In the genomic region with DNA sequence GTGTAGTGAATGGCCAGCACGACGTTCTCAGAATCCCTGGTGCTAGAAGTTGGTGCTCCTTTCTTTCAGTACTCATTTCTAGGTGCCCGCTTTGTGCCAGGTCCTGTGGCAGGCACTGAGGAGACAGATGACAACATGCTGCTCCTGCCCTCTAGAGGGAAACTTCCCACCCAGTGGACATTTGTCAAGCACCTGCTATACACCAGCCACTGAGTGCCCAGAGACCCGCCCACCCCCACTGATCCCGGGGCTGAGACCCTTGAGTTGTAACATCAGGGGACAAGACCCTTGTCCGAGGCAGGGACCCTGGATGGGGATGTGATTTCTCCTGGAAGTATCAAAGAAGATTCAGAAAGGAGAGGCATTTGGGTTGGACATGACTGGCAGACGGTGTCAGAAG, we compare ENCODE assay signal across 19 cellular contexts. TPM values are rescaled to one million over a fixed set of nuclear protein-coding genes. Genes with fewer than 3 reads are reported as not detected.
DNase-seq lines count a peak whose midpoint lies in the region; ATAC-seq and TF ChIP-seq lines count a peak whose summit lies in the region.
"Had no signal": no experiment of that assay in that cellular context is flagged by ENCODE, and none has a peak within 500 bp of the region (broad histone marks: within the 10 kb centered on the region; RNA-seq: fewer than 3 reads in every experiment).

No MANE protein-coding gene starts in this region.

- no peaks in the 10 kb centered on the region for H3K79me2 ChIP-seq in SK-N-SH (ENCODE audit: insufficient read depth)

- WGBS in SK-N-SH (ENCODE audit: low lambda C conversion rate) = 85% methylated on average over 7 of the region's 7 CpGs

- H3F3A ChIP-seq in SK-N-SH (replicated peaks; ENCODE audit: insufficient read depth) = peaks cover 9% of the 10 kb centered on the region

- no peaks in the 10 kb centered on the region for H3K9me3 Mint-ChIP-seq in CD8-positive, alpha-beta T cell
- H3K9me3 Mint-ChIP-seq: memory B cell had no signal

- H3K9me2 ChIP-seq in SK-N-SH = no peaks in the 10 kb centered on the region

- no peaks in the 10 kb centered on the region for H3K27me3 Mint-ChIP-seq in CD8-positive, alpha-beta T cell (ENCODE audit: low read depth)
- H3K27me3 Mint-ChIP-seq in T-helper 17 cell = no peaks in the 10 kb centered on the region
- H3K27me3 Mint-ChIP-seq: memory B cell had no signal

- H3K36me3 ChIP-seq in SK-N-SH (replicated peaks in 1 of 2; ENCODE audit: control insufficient read depth in 1 of 2, insufficient read depth in 2 of 2, low read length in 1 of 2) (peaks cover 19 to 71% of the 10 kb centered on the region in 2 experiments), colonic mucosa (no peaks in the 10 kb centered on the region)
- peaks cover 39% of the 10 kb centered on the region for H3K36me3 ChIP-seq in CD8-positive, alpha-beta T cell (ENCODE audit: insufficient read depth, low read length)

- ATAC-seq in SK-N-SH treated with all-trans-retinoic acid at 6 μM for 48 hours = no peak
- no peak for ATAC-seq in CD8-positive, alpha-beta T cell
- no peak for ATAC-seq in T-helper 17 cell
- peak; percentile 49 for ATAC-seq in left lobe of liver
- ATAC-seq: sciatic nerve had no signal

- peaks cover 72% of the 10 kb centered on the region for H3K36me3 Mint-ChIP-seq in CD8-positive, alpha-beta T cell
- peaks cover 4% of the 10 kb centered on the region for H3K36me3 Mint-ChIP-seq in T-helper 17 cell (ENCODE audit: low read depth)

- intact Hi-C loops in CD8-positive, alpha-beta T cell (cut with DNase I, micrococcal nuclease) = no loop called here
- intact Hi-C loops in colonic mucosa (cut with DNase I) = no loop called here

- peaks cover 10 to 22% of the 10 kb centered on the region in 2 experiments; a peak in 3 of 4 replicates for H3K4me1 ChIP-seq in SK-N-SH (ENCODE audit: control insufficient read depth in 1 of 2, insufficient read depth in 2 of 2, low read depth in 1 of 2, low read length in 1 of 2)
- H3K4me1 ChIP-seq in CD8-positive, alpha-beta T cell (ENCODE audit: insufficient read depth, low read length) = peaks cover 17% of the 10 kb centered on the region
- H3K4me1 ChIP-seq in colonic mucosa = no peaks in the 10 kb centered on the region

- TF ChIP-seq EP300 in SK-N-SH (IDR thresholded peaks at IDR 0.05; ENCODE audit: borderline replicate concordance in 1 of 2, low read depth in 1 of 2, low read length in 1 of 2) = no peak

- POLR2A ChIA-PET in SK-N-SH (lab: Yijun Ruan, JAX) (interaction anchor here (1.3 kb wide), 1 partner anchor 10 kb away, joined by 3 read pairs; no protein-coding TSS in a partner anchor), HEK293T (lab: Yijun Ruan, JAX) (interaction anchor here (0.6 to 1.8 kb wide), 3 partner anchors 39 to 64 kb away, joined by 3 to 8 read pairs (median 7); a partner anchor contains a TSS)
- POLR2A ChIA-PET in CD8-positive, alpha-beta T cell (lab: Charles Lee) = no interaction called here

- H3K4me3 ChIP-seq in SK-N-SH (ENCODE audit: low read depth in 2 of 2, low read length in 1 of 2) (no peak overlapping the region), colonic mucosa (no peak overlapping the region)
- H3K4me3 ChIP-seq in CD8-positive, alpha-beta T cell (ENCODE audit: low read depth, low read length) = no peak overlapping the region
- H3K4me3 ChIP-seq: cardiac muscle cell, dorsolateral prefrontal cortex had no signal

- H3K27me3 ChIP-seq in SK-N-SH (ENCODE audit: insufficient read depth) = no peaks in the 10 kb centered on the region
- no peaks in the 10 kb centered on the region for H3K27me3 ChIP-seq in CD8-positive, alpha-beta T cell (ENCODE audit: insufficient read depth, low read length)
- H3K27me3 ChIP-seq in colonic mucosa = no peaks in the 10 kb centered on the region
- H3K27me3 ChIP-seq: cardiac muscle cell, dorsolateral prefrontal cortex had no signal

- no peak overlapping the region for H3K4me3 Mint-ChIP-seq in CD8-positive, alpha-beta T cell
- no peak overlapping the region for H3K4me3 Mint-ChIP-seq in T-helper 17 cell
- H3K4me3 Mint-ChIP-seq: memory B cell had no signal

- no peak overlapping the region for H2AFZ ChIP-seq in SK-N-SH (ENCODE audit: low read depth)

- TF ChIP-seq CTCF in SK-N-SH (IDR thresholded peaks at IDR 0.05) (no peak), colonic mucosa (IDR thresholded peaks at IDR 0.05) (no peak)
- TF ChIP-seq CTCF in CD8-positive, alpha-beta T cell (IDR thresholded peaks at IDR 0.05) = no peak

- peak overlapping the region; percentile 37 for H3K27ac Mint-ChIP-seq in CD8-positive, alpha-beta T cell
- H3K27ac Mint-ChIP-seq in T-helper 17 cell = peak overlapping the region; percentile 62

- peaks cover 18% of the 10 kb centered on the region for H3K4me1 Mint-ChIP-seq in CD8-positive, alpha-beta T cell (ENCODE audit: low read depth)
- peaks cover 22% of the 10 kb centered on the region for H3K4me1 Mint-ChIP-seq in T-helper 17 cell

- H3K9me3 ChIP-seq in SK-N-SH (no peaks in the 10 kb centered on the region), T-helper 17 cell (ENCODE audit: control insufficient read depth, low read length, poor library complexity, severe bottlenecking) (no peaks in the 10 kb centered on the region), colonic mucosa (no peaks in the 10 kb centered on the region)
- no peaks in the 10 kb centered on the region for H3K9me3 ChIP-seq in CD8-positive, alpha-beta T cell (ENCODE audit: low read length)

- H4K20me1 ChIP-seq in SK-N-SH (ENCODE audit: insufficient read depth) = no peaks in the 10 kb centered on the region

- H3K27ac ChIP-seq in SK-N-SH (ENCODE audit: low read depth in 2 of 2, low read length in 1 of 2) (no peak overlapping the region), colonic mucosa (no peak overlapping the region)
- no peak overlapping the region for H3K27ac ChIP-seq in CD8-positive, alpha-beta T cell (ENCODE audit: low read depth, low read length)
- H3K27ac ChIP-seq: cardiac muscle cell, dorsolateral prefrontal cortex had no signal

- DNase-seq in SK-N-SH (peak; percentile 41), T-helper 17 cell (no peak), left lobe of liver (ENCODE audit: low spot score) (no peak), Kasumi-1 (lab: John Stamatoyannopoulos, UW) (no peak), HEK293T (ENCODE audit: extremely low spot score) (no peak), colonic mucosa (no peak)
- DNase-seq in CD8-positive, alpha-beta T cell = no peak
- DNase-seq: dorsolateral prefrontal cortex; foreskin melanocyte; NCI-H146; NCI-H748 treated with DMSO at 0.1 percent for 48 hours; OCI-M1; posterior cingulate gyrus; SIG-M5; stimulated activated CD4-positive, alpha-beta T cell treated with anti-CD3 and anti-CD28 coated beads, Interleukin-15, amount 100 ng/mL, for 24 hours had no signal

- no peak overlapping the region for H3K4me2 ChIP-seq in SK-N-SH

- CTCF ChIA-PET in SK-N-SH (lab: Yijun Ruan, JAX) (interaction anchor here (1.4 to 7.6 kb wide), 3 partner anchors 9 to 69 kb away, joined by 3 to 90 read pairs (median 4); a partner anchor contains a TSS), HEK293T (lab: Yijun Ruan, JAX) (interaction anchor here (2.2 kb wide), 1 partner anchor 8 kb away, joined by 4 read pairs; no protein-coding TSS in a partner anchor)
- CTCF ChIA-PET in CD8-positive, alpha-beta T cell (lab: Charles Lee) = no interaction called here

- TF ChIP-seq RAD21 in SK-N-SH (IDR thresholded peaks at IDR 0.05; ENCODE audit: low read length) = no peak

- H3K9ac ChIP-seq in SK-N-SH (no peak overlapping the region), colonic mucosa (ENCODE audit: low read depth in 2 of 2, low read length in 2 of 2) (no peak overlapping the region)

TF ChIP-seq in SK-N-SH, 30 proteins besides CTCF, POLR2A, EP300 and RAD21 (continues in another document):
- TF ChIP-seq FOSL2 (IDR thresholded peaks at IDR 0.05; ENCODE audit: borderline replicate concordance, low read depth) = no peak

TF ChIP-seq in SK-N-SH treated with all-trans-retinoic acid at 6 μM for 48 hours, 23 proteins besides CTCF, POLR2A, EP300 and RAD21:
- TF ChIP-seq ZFP3 (CRISPR knock-in tag; IDR thresholded peaks at IDR 0.05) = no peak

TF ChIP-seq in HEK293T, 16 proteins besides CTCF, POLR2A, EP300 and RAD21 (continues in another document):
- TF ChIP-seq FOXK2 (IDR thresholded peaks at IDR 0.05) (no peak), NFRKB (IDR thresholded peaks at IDR 0.05) (no peak), ELF4 (IDR thresholded peaks at IDR 0.05) (no peak), ARNT (IDR thresholded peaks at IDR 0.05) (no peak)

RNA-seq across cellular contexts. Expression of a gene that starts 25.1 kb away (rescaled TPM):
- polyA plus RNA-seq in SK-N-SH (2012; rRNA removed) = 0.99 and 1.3 TPM in 2 replicates
- polyA plus RNA-seq in SK-N-SH (2012; cell fraction: cytosol; rRNA removed) = 0.41 and 1.2 TPM in 2 replicates
- 6.5 and 8.9 TPM in 2 replicates for polyA plus RNA-seq in SK-N-SH (2012; cell fraction: nucleus; rRNA removed)
- total RNA-seq in CD8-positive, alpha-beta T cell = 100 to 1,000 TPM; 123 to 124 TPM
- total RNA-seq in T-helper 17 cell (100 to 1,000 TPM; 164 TPM), left lobe of liver (10.8 TPM), colonic mucosa (10 to 100 TPM; 25.9 to 35.0 TPM)

RNA-seq across cellular contexts. Expression of a gene that starts 34.5 kb away (rescaled TPM):
- 19.9 and 24.8 TPM in 2 replicates for polyA plus RNA-seq in SK-N-SH (2012; rRNA removed)
- polyA plus RNA-seq in SK-N-SH (2012; cell fraction: cytosol; rRNA removed) = 22.1 and 26.9 TPM in 2 replicates
- polyA plus RNA-seq in SK-N-SH (2012; cell fraction: nucleus; rRNA removed) = 54.0 and 54.3 TPM in 2 replicates
- 10 to 100 TPM; 37.3 to 42.8 TPM for total RNA-seq in CD8-positive, alpha-beta T cell
- 10 to 100 TPM; 30.3 to 33.4 TPM for total RNA-seq in T-helper 17 cell
- 7.0 TPM for total RNA-seq in left lobe of liver
- total RNA-seq in colonic mucosa = 10 to 100 TPM; 18.4 to 26.0 TPM

RNA-seq across cellular contexts. Expression of a gene that starts 36.0 kb away (rescaled TPM):
- 49.7 and 55.8 TPM in 2 replicates for polyA plus RNA-seq in SK-N-SH (2012; rRNA removed)
- polyA plus RNA-seq in SK-N-SH (2012; cell fraction: cytosol; rRNA removed) = 31.9 and 42.5 TPM in 2 replicates
- polyA plus RNA-seq in SK-N-SH (2012; cell fraction: nucleus; rRNA removed) = 63.2 and 67.1 TPM in 2 replicates
- total RNA-seq in CD8-positive, alpha-beta T cell = 10 to 100 TPM; 69.1 to 80.2 TPM
- total RNA-seq in T-helper 17 cell = 100 to 1,000 TPM in 1 of 2 donors, 10 to 100 TPM in 1; 86.0 to 114 TPM
- total RNA-seq in left lobe of liver = 68.3 TPM
- 100 to 1,000 TPM in 1 of 2 donors, 10 to 100 TPM in 1; 69.8 to 102 TPM for total RNA-seq in colonic mucosa

RNA-seq across cellular contexts. Expression of a gene that starts 54.1 kb away (rescaled TPM):
- polyA plus RNA-seq in SK-N-SH (2012; rRNA removed) = 36.5 and 39.2 TPM in 2 replicates
- polyA plus RNA-seq in SK-N-SH (2012; cell fraction: cytosol; rRNA removed) = 12.4 and 22.4 TPM in 2 replicates
- 82.6 and 138 TPM in 2 replicates for polyA plus RNA-seq in SK-N-SH (2012; cell fraction: nucleus; rRNA removed)
- total RNA-seq in CD8-positive, alpha-beta T cell = 1 to 10 TPM; 3.4 to 3.7 TPM
- total RNA-seq in T-helper 17 cell (1 to 10 TPM; 9.6 to 9.7 TPM), left lobe of liver (90.9 TPM), colonic mucosa (10 to 100 TPM; 21.3 to 23.6 TPM)

RNA-seq across cellular contexts. Expression of a gene that starts 59.3 kb away (rescaled TPM):
- polyA plus RNA-seq in SK-N-SH (2012; rRNA removed) = 3.1 and 5.1 TPM in 2 replicates
- polyA plus RNA-seq in SK-N-SH (2012; cell fraction: cytosol; rRNA removed) = 1.9 and 2.7 TPM in 2 replicates
- 6.9 and 7.6 TPM in 2 replicates for polyA plus RNA-seq in SK-N-SH (2012; cell fraction: nucleus; rRNA removed)
- total RNA-seq in CD8-positive, alpha-beta T cell = 1 to 10 TPM; 1.6 to 1.7 TPM
- 1 to 10 TPM; 4.5 to 9.4 TPM for total RNA-seq in T-helper 17 cell
- total RNA-seq in left lobe of liver = 24.3 TPM
- total RNA-seq in colonic mucosa = 10 to 100 TPM; 33.7 to 71.5 TPM
